In genomic region chr1:158124999-158125398, GRCh38 we compare ENCODE assay signal across 8 cellular contexts. TPM values are rescaled to one million over a fixed set of nuclear protein-coding genes. Genes with fewer than 3 reads are reported as not detected.
DNase-seq lines count a peak whose midpoint lies in the region; ATAC-seq and TF ChIP-seq lines count a peak whose summit lies in the region.

No MANE protein-coding gene starts in this region.

- H3K36me3 Mint-ChIP-seq in natural killer cell treated with Interleukin-12 subunit alpha and Interleukin-12 subunit beta and Interleukin-15 and Interleukin-18, amount 100 ng/mL, for 72 hours, result no peaks in the 10 kb centered on the region

- no peak overlapping the region for H3K4me3 Mint-ChIP-seq in natural killer cell treated with Interleukin-12 subunit alpha and Interleukin-12 subunit beta and Interleukin-15 and Interleukin-18, amount 100 ng/mL, for 72 hours
- no peak overlapping the region for H3K4me3 Mint-ChIP-seq in stimulated activated naive CD8-positive, alpha-beta T cell treated with anti-CD3 and anti-CD28 coated beads, Interleukin-15, amount 100 ng/mL, for 72 hours

- peak; percentile 70 to 97 (median 94) for TF ChIP-seq CTCF in esophagus squamous epithelium (IDR thresholded peaks at IDR 0.05)

- no peak overlapping the region for H3K4me3 ChIP-seq in Jurkat, Clone E6-1 (ENCODE audit: low read length)
- H3K4me3 ChIP-seq in esophagus squamous epithelium, result no peak overlapping the region

- no peak overlapping the region for H3K27ac Mint-ChIP-seq in natural killer cell treated with Interleukin-12 subunit alpha and Interleukin-12 subunit beta and Interleukin-15 and Interleukin-18, amount 100 ng/mL, for 72 hours
- H3K27ac Mint-ChIP-seq in stimulated activated naive CD8-positive, alpha-beta T cell treated with anti-CD3 and anti-CD28 coated beads, Interleukin-15, amount 100 ng/mL, for 72 hours, result no peak overlapping the region

- no peaks in the 10 kb centered on the region for H3K9me3 Mint-ChIP-seq in natural killer cell treated with Interleukin-12 subunit alpha and Interleukin-12 subunit beta and Interleukin-15 and Interleukin-18, amount 100 ng/mL, for 72 hours
- H3K9me3 Mint-ChIP-seq in stimulated activated naive CD8-positive, alpha-beta T cell treated with anti-CD3 and anti-CD28 coated beads, Interleukin-15, amount 100 ng/mL, for 72 hours, result no peaks in the 10 kb centered on the region

- no peaks in the 10 kb centered on the region for H3K36me3 ChIP-seq in esophagus squamous epithelium

- ATAC-seq in GM21381 (IDR thresholded peaks at IDR 0.05; ENCODE audit: unreplicated experiment), result peak; percentile 74
- peak; percentile 85 for ATAC-seq in natural killer cell treated with Interleukin-12 subunit alpha and Interleukin-12 subunit beta and Interleukin-15 and Interleukin-18, amount 100 ng/mL, for 72 hours
- ATAC-seq in stimulated activated naive CD8-positive, alpha-beta T cell treated with anti-CD3 and anti-CD28 coated beads, Interleukin-15, amount 100 ng/mL, for 72 hours, result peak; percentile 82

- peaks cover 0 to 17% (median 0%) of the 10 kb centered on the region in 4 donors for H3K27me3 ChIP-seq in esophagus squamous epithelium

- H3K27me3 Mint-ChIP-seq in natural killer cell treated with Interleukin-12 subunit alpha and Interleukin-12 subunit beta and Interleukin-15 and Interleukin-18, amount 100 ng/mL, for 72 hours, result peaks cover 29 to 51% of the 10 kb centered on the region in 2 donors
- peaks cover 56% of the 10 kb centered on the region for H3K27me3 Mint-ChIP-seq in stimulated activated naive CD8-positive, alpha-beta T cell treated with anti-CD3 and anti-CD28 coated beads, Interleukin-15, amount 100 ng/mL, for 72 hours

- intact Hi-C loops in esophagus squamous epithelium (cut with DNase I), result no loop called here

- peaks cover 0 to 12% (median 0%) of the 10 kb centered on the region in 3 donors for H3K4me1 ChIP-seq in esophagus squamous epithelium

- DNase-seq in COR-L47 (lab: John Stamatoyannopoulos, UW), result peak; percentile 87
- peak; percentile 93 for DNase-seq in Jurkat, Clone E6-1 (ENCODE audit: low read depth, low spot score)
- DNase-seq in OCI-M2 (lab: John Stamatoyannopoulos, UW; ENCODE audit: unreplicated experiment), result peak; percentile 36
- DNase-seq in activated T-cell treated with anti-CD3 and anti-CD28 coated beads for 4 hours, result peak; percentile 55
- peak; percentile 16 for DNase-seq in esophagus squamous epithelium (lab: John Stamatoyannopoulos, UW)
- DNase-seq in natural killer cell treated with Interleukin-12 subunit alpha and Interleukin-12 subunit beta and Interleukin-15 and Interleukin-18, amount 100 ng/mL, for 72 hours (ENCODE audit: low spot score), result peak; percentile 77
- DNase-seq in stimulated activated naive CD8-positive, alpha-beta T cell treated with anti-CD3 and anti-CD28 coated beads, Interleukin-15, amount 100 ng/mL, for 72 hours, result peak; percentile 67 to 71

- H3K4me1 Mint-ChIP-seq in natural killer cell treated with Interleukin-12 subunit alpha and Interleukin-12 subunit beta and Interleukin-15 and Interleukin-18, amount 100 ng/mL, for 72 hours (ENCODE audit: low read depth in 2 of 2), result peaks cover 0 to 5% of the 10 kb centered on the region in 2 donors
- H3K4me1 Mint-ChIP-seq in stimulated activated naive CD8-positive, alpha-beta T cell treated with anti-CD3 and anti-CD28 coated beads, Interleukin-15, amount 100 ng/mL, for 72 hours, result peaks cover 5% of the 10 kb centered on the region

- no peaks in the 10 kb centered on the region for H3K9me3 ChIP-seq in esophagus squamous epithelium

- H3K27ac ChIP-seq in esophagus squamous epithelium, result no peak overlapping the region

- TF ChIP-seq POLR2A in esophagus squamous epithelium (IDR thresholded peaks at IDR 0.05), result no peak

- 0 to 5% methylated on average over 4 of the region's 4 CpGs for WGBS in esophagus squamous epithelium, 2 donors

RNA-seq across cellular contexts. Expression of gene CD1D, which starts 55.7 kb away (rescaled TPM):
- polyA plus RNA-seq in Jurkat, Clone E6-1 (2012; ENCODE audit: insufficient read depth, insufficient read length), result 32.5 TPM
- total RNA-seq in esophagus squamous epithelium, result 1 to 10 TPM in 2 of 4 donors, under 1 TPM in 1, not detected in 1; 0.83 to 1.9 (median 1.7) TPM
- not detected for total RNA-seq in natural killer cell treated with Interleukin-12 subunit alpha and Interleukin-12 subunit beta and Interleukin-15 and Interleukin-18, amount 100 ng/mL, for 72 hours

Comparison
In these comparisons a context has a peak if more than half of its experiments do, and no peak if none do; other contexts are left out.
1. DNase-seq: peak in every context shown above with its lines; median percentile 93 in Jurkat, Clone E6-1; 87 in COR-L47; 77 in natural killer cell treated with Interleukin-12 subunit alpha and Interleukin-12 subunit beta and Interleukin-15 and Interleukin-18, amount 100 ng/mL, for 72 hours; 69 in stimulated activated naive CD8-positive, alpha-beta T cell treated with anti-CD3 and anti-CD28 coated beads, Interleukin-15, amount 100 ng/mL, for 72 hours; 55 in activated T-cell treated with anti-CD3 and anti-CD28 coated beads for 4 hours; 36 in OCI-M2; 16 in esophagus squamous epithelium.